1 cellular context compared by ENCODE assay signal in the genomic region with DNA sequence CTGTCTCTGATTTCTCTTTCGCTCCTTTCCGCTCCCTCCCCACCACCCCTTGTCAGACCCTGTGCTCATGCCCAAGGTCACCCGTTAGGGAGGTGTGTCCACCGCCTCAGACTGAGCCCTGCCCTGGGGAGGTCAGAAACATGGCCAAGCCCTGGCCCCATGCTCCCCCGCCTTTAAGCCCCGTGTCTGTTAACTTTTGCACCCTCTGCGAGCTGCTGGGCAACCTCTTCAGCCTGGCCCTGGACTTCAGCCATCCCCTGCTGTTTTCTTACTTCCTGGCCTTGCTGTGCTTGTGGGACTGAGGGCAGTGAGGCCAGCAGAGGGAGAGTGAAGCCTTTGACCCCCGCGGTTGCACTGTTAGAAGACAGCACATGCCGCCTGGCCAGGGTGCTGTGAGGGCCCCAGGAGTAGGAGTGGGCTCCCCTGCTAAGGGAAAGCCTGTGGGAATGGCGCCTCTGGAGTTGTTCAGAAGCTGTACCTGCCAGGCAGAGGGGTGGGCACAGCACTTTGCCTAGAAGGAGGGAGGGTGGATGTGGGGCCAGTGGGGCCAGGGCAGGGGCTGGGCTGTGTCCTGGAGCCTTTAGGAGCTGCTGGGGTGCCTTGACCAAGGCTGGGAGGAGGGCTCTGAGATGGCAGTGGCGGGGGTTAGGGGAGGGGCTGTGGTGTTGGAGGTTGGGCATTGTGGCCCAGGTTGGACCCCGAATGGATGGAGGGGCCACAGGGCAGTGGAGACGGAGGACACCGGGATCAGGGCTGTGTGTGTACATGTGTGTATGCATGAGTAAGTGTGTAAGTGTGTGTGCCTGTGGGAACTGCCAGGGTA.
TF ChIP-seq lines count a peak whose summit lies in the region.

No MANE protein-coding gene starts in this region.

TF ChIP-seq in HepG2, 621 proteins besides CTCF, POLR2A, EP300 and RAD21 (continued from another document and continues in another):
- TF ChIP-seq ZBED4 (CRISPR knock-in tag; IDR thresholded peaks at IDR 0.05; ENCODE audit: borderline replicate concordance) (peak; percentile 38; the same call in 1 of the 2 replicates), RNF2 (conservative IDR thresholded peaks at IDR 0.05; ENCODE audit: low read depth) (0 out of 2 replicates have a peak, but pooled peaks have one; percentile 33), CC2D1A (CRISPR knock-in tag; IDR thresholded peaks at IDR 0.05) (no peak), ZMYM4 (CRISPR knock-in tag; IDR thresholded peaks at IDR 0.05) (peak; percentile 83), TMF1 (CRISPR knock-in tag; IDR thresholded peaks at IDR 0.05; ENCODE audit: low read depth) (no peak), TP53 (CRISPR knock-in tag; conservative IDR thresholded peaks at IDR 0.05) (no peak), RELA (CRISPR knock-in tag; IDR thresholded peaks at IDR 0.05) (no peak), AGO1 (IDR thresholded peaks at IDR 0.05; ENCODE audit: low read depth, low read length, poor library complexity, severe bottlenecking) (no peak), ZNF354B (CRISPR knock-in tag; IDR thresholded peaks at IDR 0.05) (no peak), SIX1 (CRISPR knock-in tag; IDR thresholded peaks at IDR 0.05; ENCODE audit: borderline replicate concordance) (no peak; the same call in 1 of the 2 replicates), MLLT10 (CRISPR knock-in tag; IDR thresholded peaks at IDR 0.05) (no peak), NFE2L1 (CRISPR knock-in tag; IDR thresholded peaks at IDR 0.05; ENCODE audit: borderline replicate concordance) (no peak), MZF1 (CRISPR knock-in tag; IDR thresholded peaks at IDR 0.05; ENCODE audit: borderline replicate concordance) (no peak), CBX5 (CRISPR knock-in tag; IDR thresholded peaks at IDR 0.05; ENCODE audit: borderline replicate concordance) (peak; percentile 80; the same call in 1 of the 2 replicates), ZNF883 (CRISPR knock-in tag; IDR thresholded peaks at IDR 0.05; ENCODE audit: not compliant biosample characterization) (no peak), ZNF605 (CRISPR knock-in tag; IDR thresholded peaks at IDR 0.05) (peak; percentile 93), ZNF556 (CRISPR knock-in tag; IDR thresholded peaks at IDR 0.05; ENCODE audit: borderline replicate concordance) (peak; percentile 84; the same call in 1 of the 2 replicates), ONECUT2 (CRISPR knock-in tag; IDR thresholded peaks at IDR 0.05) (no peak), GTF2F1 (IDR thresholded peaks at IDR 0.05; ENCODE audit: low read length) (no peak), ARNT (IDR thresholded peaks at IDR 0.05) (no peak), SRSF4 (IDR thresholded peaks at IDR 0.05; ENCODE audit: low read depth, low read length, poor library complexity, severe bottlenecking) (no peak), TRIM22 (IDR thresholded peaks at IDR 0.05) (no peak), ZNF12 (CRISPR knock-in tag; IDR thresholded peaks at IDR 0.05) (no peak), U2AF2 (IDR thresholded peaks at IDR 0.05; ENCODE audit: low read depth, low read length) (no peak), TRIM24 (CRISPR knock-in tag; IDR thresholded peaks at IDR 0.05) (no peak), HOXA3 (CRISPR knock-in tag; IDR thresholded peaks at IDR 0.05) (peak; percentile 83), ZNF788 (CRISPR knock-in tag; IDR thresholded peaks at IDR 0.05; ENCODE audit: borderline replicate concordance) (peak; percentile 91; the same call in 1 of the 2 replicates), NCOR1 (IDR thresholded peaks at IDR 0.05; ENCODE audit: borderline replicate concordance, low read length) (peak; percentile 69; the same call in 1 of the 2 replicates), RARA (CRISPR knock-in tag; IDR thresholded peaks at IDR 0.05) (peak; percentile 95), ZNF225 (CRISPR knock-in tag; IDR thresholded peaks at IDR 0.05) (0 out of 2 replicates have a peak, but pooled peaks have one; percentile 39), EZH2 (conservative IDR thresholded peaks at IDR 0.05; ENCODE audit: low read depth, low read length) (no peak), ATF3 (CRISPR knock-in tag; IDR thresholded peaks at IDR 0.05) (no peak)
- TF ChIP-seq, protein P1, sequence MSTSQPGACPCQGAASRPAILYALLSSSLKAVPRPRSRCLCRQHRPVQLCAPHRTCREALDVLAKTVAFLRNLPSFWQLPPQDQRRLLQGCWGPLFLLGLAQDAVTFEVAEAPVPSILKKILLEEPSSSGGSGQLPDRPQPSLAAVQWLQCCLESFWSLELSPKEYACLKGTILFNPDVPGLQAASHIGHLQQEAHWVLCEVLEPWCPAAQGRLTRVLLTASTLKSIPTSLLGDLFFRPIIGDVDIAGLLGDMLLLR (CRISPR knock-in tag; IDR thresholded peaks at IDR 0.05) = no peak; the same call in 1 of the 2 replicates
- TF ChIP-seq, protein P2, sequence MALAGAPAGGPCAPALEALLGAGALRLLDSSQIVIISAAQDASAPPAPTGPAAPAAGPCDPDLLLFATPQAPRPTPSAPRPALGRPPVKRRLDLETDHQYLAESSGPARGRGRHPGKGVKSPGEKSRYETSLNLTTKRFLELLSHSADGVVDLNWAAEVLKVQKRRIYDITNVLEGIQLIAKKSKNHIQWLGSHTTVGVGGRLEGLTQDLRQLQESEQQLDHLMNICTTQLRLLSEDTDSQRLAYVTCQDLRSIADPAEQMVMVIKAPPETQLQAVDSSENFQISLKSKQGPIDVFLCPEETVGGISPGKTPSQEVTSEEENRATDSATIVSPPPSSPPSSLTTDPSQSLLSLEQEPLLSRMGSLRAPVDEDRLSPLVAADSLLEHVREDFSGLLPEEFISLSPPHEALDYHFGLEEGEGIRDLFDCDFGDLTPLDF (CRISPR knock-in tag; IDR thresholded peaks at IDR 0.05) = no peak
- TF ChIP-seq, protein P3, sequence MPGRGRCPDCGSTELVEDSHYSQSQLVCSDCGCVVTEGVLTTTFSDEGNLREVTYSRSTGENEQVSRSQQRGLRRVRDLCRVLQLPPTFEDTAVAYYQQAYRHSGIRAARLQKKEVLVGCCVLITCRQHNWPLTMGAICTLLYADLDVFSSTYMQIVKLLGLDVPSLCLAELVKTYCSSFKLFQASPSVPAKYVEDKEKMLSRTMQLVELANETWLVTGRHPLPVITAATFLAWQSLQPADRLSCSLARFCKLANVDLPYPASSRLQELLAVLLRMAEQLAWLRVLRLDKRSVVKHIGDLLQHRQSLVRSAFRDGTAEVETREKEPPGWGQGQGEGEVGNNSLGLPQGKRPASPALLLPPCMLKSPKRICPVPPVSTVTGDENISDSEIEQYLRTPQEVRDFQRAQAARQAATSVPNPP (CRISPR knock-in tag; IDR thresholded peaks at IDR 0.05) = peak; percentile 64; the same call in 1 of the 2 replicates
- TF ChIP-seq, protein P4, sequence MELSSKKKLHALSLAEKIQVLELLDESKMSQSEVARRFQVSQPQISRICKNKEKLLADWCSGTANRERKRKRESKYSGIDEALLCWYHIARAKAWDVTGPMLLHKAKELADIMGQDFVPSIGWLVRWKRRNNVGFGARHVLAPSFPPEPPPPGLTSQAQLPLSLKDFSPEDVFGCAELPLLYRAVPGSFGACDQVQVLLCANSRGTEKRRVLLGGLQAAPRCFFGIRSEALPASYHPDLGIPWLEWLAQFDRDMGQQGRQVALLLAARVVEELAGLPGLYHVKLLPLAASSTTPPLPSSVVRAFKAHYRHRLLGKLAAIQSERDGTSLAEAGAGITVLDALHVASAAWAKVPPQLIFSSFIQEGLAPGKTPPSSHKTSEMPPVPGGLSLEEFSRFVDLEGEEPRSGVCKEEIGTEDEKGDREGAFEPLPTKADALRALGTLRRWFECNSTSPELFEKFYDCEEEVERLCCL (CRISPR knock-in tag; IDR thresholded peaks at IDR 0.05; ENCODE audit: borderline replicate concordance) = peak; percentile 80; the same call in 1 of the 2 replicates
- TF ChIP-seq, protein P5, sequence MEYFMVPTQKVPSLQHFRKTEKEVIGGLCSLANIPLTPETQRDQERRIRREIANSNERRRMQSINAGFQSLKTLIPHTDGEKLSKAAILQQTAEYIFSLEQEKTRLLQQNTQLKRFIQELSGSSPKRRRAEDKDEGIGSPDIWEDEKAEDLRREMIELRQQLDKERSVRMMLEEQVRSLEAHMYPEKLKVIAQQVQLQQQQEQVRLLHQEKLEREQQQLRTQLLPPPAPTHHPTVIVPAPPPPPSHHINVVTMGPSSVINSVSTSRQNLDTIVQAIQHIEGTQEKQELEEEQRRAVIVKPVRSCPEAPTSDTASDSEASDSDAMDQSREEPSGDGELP (IDR thresholded peaks at IDR 0.05; ENCODE audit: borderline replicate concordance, low read depth) = peak; percentile 61; the same call in 1 of the 2 replicates
- TF ChIP-seq, protein P6, sequence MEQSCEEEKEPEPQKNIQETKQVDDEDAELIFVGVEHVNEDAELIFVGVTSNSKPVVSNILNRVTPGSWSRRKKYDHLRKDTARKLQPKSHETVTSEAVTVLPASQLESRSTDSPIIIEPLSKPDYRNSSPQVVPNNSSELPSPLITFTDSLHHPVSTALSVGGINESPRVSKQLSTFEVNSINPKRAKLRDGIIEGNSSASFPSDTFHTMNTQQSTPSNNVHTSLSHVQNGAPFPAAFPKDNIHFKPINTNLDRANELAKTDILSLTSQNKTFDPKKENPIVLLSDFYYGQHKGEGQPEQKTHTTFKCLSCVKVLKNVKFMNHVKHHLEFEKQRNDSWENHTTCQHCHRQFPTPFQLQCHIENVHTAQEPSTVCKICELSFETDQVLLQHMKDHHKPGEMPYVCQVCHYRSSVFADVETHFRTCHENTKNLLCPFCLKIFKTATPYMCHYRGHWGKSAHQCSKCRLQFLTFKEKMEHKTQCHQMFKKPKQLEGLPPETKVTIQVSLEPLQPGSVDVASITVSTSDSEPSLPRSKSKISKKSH (CRISPR knock-in tag; IDR thresholded peaks at IDR 0.05; ENCODE audit: borderline replicate concordance) = peak; percentile 58; the same call in 1 of the 2 replicates
- TF ChIP-seq, protein P7, sequence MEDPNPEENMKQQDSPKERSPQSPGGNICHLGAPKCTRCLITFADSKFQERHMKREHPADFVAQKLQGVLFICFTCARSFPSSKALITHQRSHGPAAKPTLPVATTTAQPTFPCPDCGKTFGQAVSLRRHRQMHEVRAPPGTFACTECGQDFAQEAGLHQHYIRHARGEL (CRISPR knock-in tag; IDR thresholded peaks at IDR 0.05) = 0 out of 2 replicates have a peak, but pooled peaks have one; percentile 38
- TF ChIP-seq, protein P8, sequence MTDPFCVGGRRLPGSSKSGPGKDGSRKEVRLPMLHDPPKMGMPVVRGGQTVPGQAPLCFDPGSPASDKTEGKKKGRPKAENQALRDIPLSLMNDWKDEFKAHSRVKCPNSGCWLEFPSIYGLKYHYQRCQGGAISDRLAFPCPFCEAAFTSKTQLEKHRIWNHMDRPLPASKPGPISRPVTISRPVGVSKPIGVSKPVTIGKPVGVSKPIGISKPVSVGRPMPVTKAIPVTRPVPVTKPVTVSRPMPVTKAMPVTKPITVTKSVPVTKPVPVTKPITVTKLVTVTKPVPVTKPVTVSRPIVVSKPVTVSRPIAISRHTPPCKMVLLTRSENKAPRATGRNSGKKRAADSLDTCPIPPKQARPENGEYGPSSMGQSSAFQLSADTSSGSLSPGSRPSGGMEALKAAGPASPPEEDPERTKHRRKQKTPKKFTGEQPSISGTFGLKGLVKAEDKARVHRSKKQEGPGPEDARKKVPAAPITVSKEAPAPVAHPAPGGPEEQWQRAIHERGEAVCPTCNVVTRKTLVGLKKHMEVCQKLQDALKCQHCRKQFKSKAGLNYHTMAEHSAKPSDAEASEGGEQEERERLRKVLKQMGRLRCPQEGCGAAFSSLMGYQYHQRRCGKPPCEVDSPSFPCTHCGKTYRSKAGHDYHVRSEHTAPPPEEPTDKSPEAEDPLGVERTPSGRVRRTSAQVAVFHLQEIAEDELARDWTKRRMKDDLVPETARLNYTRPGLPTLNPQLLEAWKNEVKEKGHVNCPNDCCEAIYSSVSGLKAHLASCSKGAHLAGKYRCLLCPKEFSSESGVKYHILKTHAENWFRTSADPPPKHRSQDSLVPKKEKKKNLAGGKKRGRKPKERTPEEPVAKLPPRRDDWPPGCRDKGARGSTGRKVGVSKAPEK (CRISPR knock-in tag; IDR thresholded peaks at IDR 0.05; ENCODE audit: borderline replicate concordance) = no peak
